ENCODE assay signal across 9 cellular contexts in genomic region chr4:143399113-143399949, GRCh38.
DNase-seq lines count a peak whose midpoint lies in the region; ATAC-seq and TF ChIP-seq lines count a peak whose summit lies in the region.
"Had no signal": no experiment of that assay in that cellular context is flagged by ENCODE, and none has a peak within 500 bp of the region (broad histone marks: within the 10 kb centered on the region; RNA-seq: fewer than 3 reads in every experiment).

No MANE protein-coding gene starts in this region.

- no peaks in the 10 kb centered on the region for H3K27me3 ChIP-seq in Peyer's patch
- H3K27me3 ChIP-seq in ovary, result no peaks in the 10 kb centered on the region

- no peak overlapping the region for H3K27ac Mint-ChIP-seq in activated naive CD8-positive, alpha-beta T cell treated with anti-CD3 and anti-CD28 coated beads for 36 hours
- H3K27ac Mint-ChIP-seq: T-helper 1 cell treated with Interleukin-12 subunit alpha and Interleukin-12 subunit beta and Interleukin-4 antibody, amounts not matched to agents 30 μg/mL and 1 μg/mL, for 36 hours had no signal

- H3K36me3 Mint-ChIP-seq in activated naive CD8-positive, alpha-beta T cell treated with anti-CD3 and anti-CD28 coated beads for 36 hours, result no peaks in the 10 kb centered on the region

- DNase-seq in DMS 273 treated with DMSO at 0.1 percent for 48 hours (lab: John Stamatoyannopoulos, UW) (peak; percentile 32), HT-29 (ENCODE audit: low spot score) (peak; percentile 78), Peyer's patch (no peak), erythroblast (lab: John Stamatoyannopoulos, UW) (peak; percentile 61 to 73), pons (ENCODE audit: low spot score) (peak; percentile 90), ovary (no peak)
- no peak for DNase-seq in activated naive CD8-positive, alpha-beta T cell treated with anti-CD3 and anti-CD28 coated beads for 36 hours

- no peak overlapping the region for H3K4me3 Mint-ChIP-seq in activated naive CD8-positive, alpha-beta T cell treated with anti-CD3 and anti-CD28 coated beads for 36 hours
- H3K4me3 Mint-ChIP-seq: T-helper 1 cell treated with Interleukin-12 subunit alpha and Interleukin-12 subunit beta and Interleukin-4 antibody, amounts not matched to agents 30 μg/mL and 1 μg/mL, for 36 hours had no signal

- TF ChIP-seq POLR2A in Peyer's patch (IDR thresholded peaks at IDR 0.05), result no peak
- TF ChIP-seq POLR2A in erythroblast (IDR thresholded peaks at IDR 0.05; ENCODE audit: low read length), result no peak
- no peak for TF ChIP-seq POLR2A in ovary (IDR thresholded peaks at IDR 0.05)

- H3K27me3 Mint-ChIP-seq in activated naive CD8-positive, alpha-beta T cell treated with anti-CD3 and anti-CD28 coated beads for 36 hours, result peaks cover 4% of the 10 kb centered on the region

- TF ChIP-seq CTCF in Peyer's patch (IDR thresholded peaks at IDR 0.05), result peak; percentile 56 to 77 (median 68)
- TF ChIP-seq CTCF in ovary (IDR thresholded peaks at IDR 0.05), result peak in 1 of 3 donors; percentile 50

- peak overlapping the region in 1 of 4 donors; percentile 2 for H3K27ac ChIP-seq in Peyer's patch
- H3K27ac ChIP-seq in ovary, result no peak overlapping the region

- 74 to 79% (median 75%) methylated on average over 5 of the region's 5 CpGs for WGBS in ovary, 3 donors

- peaks cover 8% of the 10 kb centered on the region for H3K4me1 Mint-ChIP-seq in activated naive CD8-positive, alpha-beta T cell treated with anti-CD3 and anti-CD28 coated beads for 36 hours

- H3K4me1 ChIP-seq in Peyer's patch (peaks cover 0 to 26% (median 3%) of the 10 kb centered on the region in 4 donors), ovary (ENCODE audit: insufficient read depth) (peaks cover 21% of the 10 kb centered on the region)

- TF ChIP-seq EP300 in ovary (IDR thresholded peaks at IDR 0.05), result no peak

- H3K4me3 ChIP-seq in Peyer's patch (no peak overlapping the region), ovary (no peak overlapping the region)

- H3K9me3 Mint-ChIP-seq in activated naive CD8-positive, alpha-beta T cell treated with anti-CD3 and anti-CD28 coated beads for 36 hours, result no peaks in the 10 kb centered on the region
- H3K9me3 Mint-ChIP-seq: T-helper 1 cell treated with Interleukin-12 subunit alpha and Interleukin-12 subunit beta and Interleukin-4 antibody, amounts not matched to agents 30 μg/mL and 1 μg/mL, for 36 hours had no signal

- intact Hi-C loops in ovary (cut with DNase I), result loop anchor here in 3 of 4 donors (10.0 kb wide), 2 partner anchors 55 to 65 kb away; partner anchors contain the start of gene GAB1 (in 2 of the 3)

- H3K36me3 ChIP-seq in Peyer's patch (no peaks in the 10 kb centered on the region), ovary (no peaks in the 10 kb centered on the region)

- H3K9me3 ChIP-seq in Peyer's patch, result no peaks in the 10 kb centered on the region
- H3K9me3 ChIP-seq in ovary, result no peaks in the 10 kb centered on the region

- peak; percentile 65 for ATAC-seq in GM19395 (IDR thresholded peaks at IDR 0.05; ENCODE audit: unreplicated experiment)

Comparison
In these comparisons a context has a peak if more than half of its experiments do, and no peak if none do; other contexts are left out.
1. DNase-seq: peak in DMS 273 treated with DMSO at 0.1 percent for 48 hours (single experiment), HT-29 (single experiment), erythroblast (2 of 2) and pons (single experiment); none in Peyer's patch (0 of 3), activated naive CD8-positive, alpha-beta T cell treated with anti-CD3 and anti-CD28 coated beads for 36 hours (single experiment) and ovary (0 of 5).